In the genomic region with DNA sequence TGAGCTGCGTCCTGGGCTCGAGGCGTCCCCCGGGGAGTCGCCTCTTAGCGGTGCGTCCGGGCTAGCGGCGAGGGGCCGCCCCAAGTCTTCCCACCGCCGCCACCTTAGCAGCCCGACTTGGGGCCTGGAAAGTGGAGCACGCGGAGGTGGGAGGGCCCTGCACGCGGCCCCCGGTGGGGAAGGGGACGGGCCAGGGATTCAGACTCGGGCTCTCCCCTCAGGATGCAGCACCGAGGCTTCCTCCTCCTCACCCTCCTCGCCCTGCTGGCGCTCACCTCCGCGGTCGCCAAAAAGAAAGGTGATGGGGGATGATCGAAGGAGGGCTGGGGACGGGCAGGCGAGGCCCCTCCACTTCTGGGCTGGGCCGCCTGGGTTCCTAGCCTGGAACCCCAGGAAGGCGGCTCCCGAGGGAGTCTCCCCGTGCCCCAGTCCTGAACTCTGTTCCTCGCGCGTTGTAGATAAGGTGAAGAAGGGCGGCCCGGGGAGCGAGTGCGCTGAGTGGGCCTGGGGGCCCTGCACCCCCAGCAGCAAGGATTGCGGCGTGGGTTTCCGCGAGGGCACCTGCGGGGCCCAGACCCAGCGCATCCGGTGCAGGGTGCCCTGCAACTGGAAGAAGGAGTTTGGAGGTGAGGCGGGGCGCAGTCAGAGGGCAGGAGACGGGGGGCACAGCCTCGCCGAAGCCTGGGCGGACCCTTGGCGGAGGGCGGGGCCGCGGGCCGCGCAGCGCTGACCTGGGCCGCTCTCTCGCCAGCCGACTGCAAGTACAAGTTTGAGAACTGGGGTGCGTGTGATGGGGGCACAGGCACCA, we compare ENCODE assay signal across 1 cellular context.
TF ChIP-seq lines count a peak whose summit lies in the region.

No MANE protein-coding gene starts in this region.

TF ChIP-seq in H1, 55 proteins besides CTCF, POLR2A, EP300 and RAD21:
- TF ChIP-seq ASH2L (IDR thresholded peaks at IDR 0.05; ENCODE audit: low read length) = peak; percentile 27
- no peak for TF ChIP-seq SP1 (IDR thresholded peaks at IDR 0.05; ENCODE audit: low read depth, low read length)
- TF ChIP-seq SIN3A (conservative IDR thresholded peaks at IDR 0.05 in 1 of 2, IDR thresholded peaks at IDR 0.05 in 1 of 2; ENCODE audit: low read depth in 1 of 2, low read length in 2 of 2) = peak in 1 of 2 experiments; percentile 56; a peak in 2 of 4 replicates
- no peak for TF ChIP-seq CHD1 (IDR thresholded peaks at IDR 0.05; ENCODE audit: low read depth, low read length)
- TF ChIP-seq TAF1 (IDR thresholded peaks at IDR 0.05; ENCODE audit: low read depth, low read length) = peak; percentile 26
- no peak for TF ChIP-seq TAF7 (optimal IDR thresholded peaks at IDR 0.05; ENCODE audit: borderline replicate concordance, low read depth, low read length)
- no peak for TF ChIP-seq GTF2F1 (IDR thresholded peaks at IDR 0.05; ENCODE audit: borderline replicate concordance, low read depth, low read length)
- TF ChIP-seq RBBP5 (IDR thresholded peaks at IDR 0.05; ENCODE audit: borderline replicate concordance, low read depth, low read length) = peak; percentile 20; the same call in 1 of the 2 replicates
- TF ChIP-seq PHF8 (conservative IDR thresholded peaks at IDR 0.05; ENCODE audit: low read depth, low read length) = peak; percentile 52; the same call in 1 of the 2 replicates
- no peak for TF ChIP-seq GABPA (IDR thresholded peaks at IDR 0.05; ENCODE audit: borderline replicate concordance, insufficient read depth, low read length)
- no peak for TF ChIP-seq NANOG (IDR thresholded peaks at IDR 0.05; ENCODE audit: insufficient read depth, low read depth, low read length, poor library complexity, severe bottlenecking)
- TF ChIP-seq SP4 (IDR thresholded peaks at IDR 0.05; ENCODE audit: low read length) = no peak
- TF ChIP-seq YY1 (IDR thresholded peaks at IDR 0.05; ENCODE audit: low read depth, low read length) = no peak
- TF ChIP-seq MAX (IDR thresholded peaks at IDR 0.05) = peak; percentile 61
- no peak for TF ChIP-seq SAP30 (IDR thresholded peaks at IDR 0.05; ENCODE audit: insufficient read depth, insufficient replicate concordance, low read length)
TF ChIP-seq in H1: peak in this region for 6.
